ENCODE assay signal across 2 cellular contexts in genomic region chr17:1413281-1413791, GRCh38.
A peak's percentile ranks its signal among the peaks of the same experiment; 100 is the strongest.
TF ChIP-seq lines count a peak whose summit lies in the region.

No MANE protein-coding gene starts in this region.

TF ChIP-seq in K562, 482 proteins besides CTCF, POLR2A, EP300 and RAD21 (continued from another document and continues in another):
- TF ChIP-seq JUN (IDR thresholded peaks at IDR 0.05; ENCODE audit: borderline replicate concordance, low read depth, low read length) (peak; percentile 49; the same call in 1 of the 2 replicates), JUN (CRISPR knock-in tag; IDR thresholded peaks at IDR 0.05; ENCODE audit: borderline replicate concordance) (no peak), HMG20B (CRISPR knock-in tag; IDR thresholded peaks at IDR 0.05) (no peak), ETV1 (tag; conservative IDR thresholded peaks at IDR 0.05; ENCODE audit: low read depth) (peak; percentile 93), GATAD2B (IDR thresholded peaks at IDR 0.05; ENCODE audit: borderline replicate concordance) (no peak), ZBTB34 (CRISPR knock-in tag; IDR thresholded peaks at IDR 0.05) (no peak), CEBPZ (IDR thresholded peaks at IDR 0.05; ENCODE audit: borderline replicate concordance, low read depth, low read length) (no peak), NFIC (IDR thresholded peaks at IDR 0.05) (peak; percentile 94), ATF3 (IDR thresholded peaks at IDR 0.05) (peak; percentile 53; the same call in 1 of the 2 replicates), ATF3 (CRISPR knock-in tag; conservative IDR thresholded peaks at IDR 0.05) (no peak), SRSF9 (IDR thresholded peaks at IDR 0.05; ENCODE audit: borderline replicate concordance, low read depth, low read length) (no peak), AFF4 (CRISPR knock-in tag; IDR thresholded peaks at IDR 0.05) (no peak), FOXK1 (CRISPR knock-in tag; IDR thresholded peaks at IDR 0.05; ENCODE audit: borderline replicate concordance) (no peak), TCF7 (IDR thresholded peaks at IDR 0.05; ENCODE audit: borderline replicate concordance) (no peak), SFPQ (IDR thresholded peaks at IDR 0.05; ENCODE audit: low read depth, low read length) (no peak)

TF ChIP-seq in HepG2, 621 proteins besides CTCF, POLR2A, EP300 and RAD21 (continued from another document and continues in another):
- TF ChIP-seq ZNF407 (CRISPR knock-in tag; IDR thresholded peaks at IDR 0.05; ENCODE audit: not compliant biosample characterization), result no peak
- TF ChIP-seq MBD4 (IDR thresholded peaks at IDR 0.05; ENCODE audit: borderline replicate concordance, low read length), result no peak
- peak; percentile 79; the same call in 1 of the 2 replicates for TF ChIP-seq ZNF276 (CRISPR knock-in tag; IDR thresholded peaks at IDR 0.05; ENCODE audit: low read depth)
- TF ChIP-seq ZNF317 (CRISPR knock-in tag; IDR thresholded peaks at IDR 0.05), result no peak
- TF ChIP-seq SP2 (CRISPR knock-in tag; IDR thresholded peaks at IDR 0.05), result no peak
- TF ChIP-seq DMTF1 (CRISPR knock-in tag; IDR thresholded peaks at IDR 0.05), result no peak
- 0 out of 2 replicates have a peak, but pooled peaks have one; percentile 33 for TF ChIP-seq NFYC (CRISPR knock-in tag; IDR thresholded peaks at IDR 0.05)
- no peak for TF ChIP-seq ZNF367 (CRISPR knock-in tag; IDR thresholded peaks at IDR 0.05; ENCODE audit: borderline replicate concordance)
- TF ChIP-seq MED8 (CRISPR knock-in tag; IDR thresholded peaks at IDR 0.05; ENCODE audit: insufficient replicate concordance), result no peak
- TF ChIP-seq ZNF275 (CRISPR knock-in tag; IDR thresholded peaks at IDR 0.05; ENCODE audit: borderline replicate concordance), result no peak
- no peak for TF ChIP-seq SMYD3 (CRISPR knock-in tag; IDR thresholded peaks at IDR 0.05)
- TF ChIP-seq PRDM15 (CRISPR knock-in tag; IDR thresholded peaks at IDR 0.05), result no peak
- TF ChIP-seq KDM3A (CRISPR knock-in tag; IDR thresholded peaks at IDR 0.05; ENCODE audit: low read depth), result no peak
- TF ChIP-seq ZNF770 (CRISPR knock-in tag; IDR thresholded peaks at IDR 0.05), result no peak
- no peak for TF ChIP-seq ZNF546 (CRISPR knock-in tag; conservative IDR thresholded peaks at IDR 0.05)
- 0 out of 2 replicates have a peak, but pooled peaks have one; percentile 30 for TF ChIP-seq PAXIP1 (CRISPR knock-in tag; conservative IDR thresholded peaks at IDR 0.05)
- TF ChIP-seq SP5 (CRISPR knock-in tag; IDR thresholded peaks at IDR 0.05; ENCODE audit: borderline replicate concordance, low read depth), result 0 out of 2 replicates have a peak, but pooled peaks have one; percentile 10
- TF ChIP-seq THAP7 (CRISPR knock-in tag; IDR thresholded peaks at IDR 0.05), result peak; percentile 65; the same call in 1 of the 2 replicates
